10 cellular contexts compared by ENCODE assay signal in the genomic region with DNA sequence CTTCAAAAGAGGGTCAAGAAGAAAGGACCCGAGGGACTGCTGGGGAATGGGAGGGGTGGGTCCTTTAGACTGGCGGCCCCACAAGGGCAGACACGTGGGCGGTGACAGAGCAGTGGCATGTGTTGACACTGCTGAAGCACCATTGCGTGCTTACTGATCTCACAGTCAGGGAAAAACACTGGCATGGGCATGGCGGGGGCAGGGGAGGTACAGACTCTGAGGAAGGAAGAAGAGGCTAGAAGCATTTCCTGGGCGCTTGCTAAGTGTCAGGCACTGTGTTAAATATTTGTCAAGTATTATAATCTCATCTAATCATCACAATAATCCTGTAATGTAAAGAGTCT.
DNase-seq lines count a peak whose midpoint lies in the region; ATAC-seq, FAIRE-seq and TF ChIP-seq lines count a peak whose summit lies in the region.
"Had no signal": no experiment of that assay in that cellular context is flagged by ENCODE, and none has a peak within 500 bp of the region (broad histone marks: within the 10 kb centered on the region; RNA-seq: fewer than 3 reads in every experiment).

No MANE protein-coding gene starts in this region.

- 40 to 43% methylated on average over 7 of the region's 7 CpGs for whole genome bisulfite sequencing in esophagus squamous epithelium, 2 donors

- TF ChIP-seq POLR2A in H54 (IDR thresholded peaks at IDR 0.05; ENCODE audit: low read depth, low read length) = no peak
- no peak for TF ChIP-seq POLR2A in esophagus squamous epithelium (IDR thresholded peaks at IDR 0.05)

- H3K9me3 Mint-ChIP-seq in activated T-cell treated with anti-CD3 and anti-CD28 coated beads, Interleukin-2, amount 50 U/mL, for 72 hours = no peaks in the 10 kb centered on the region

- intact Hi-C loops in esophagus squamous epithelium (cut with DNase I) = no loop called here

- no peak overlapping the region for H3K27ac ChIP-seq in esophagus squamous epithelium
- H3K27ac ChIP-seq: C4-2B, VCaP had no signal

- no peaks in the 10 kb centered on the region for H3K27me3 ChIP-seq in esophagus squamous epithelium

- no peaks in the 10 kb centered on the region for H3K9me3 ChIP-seq in esophagus squamous epithelium

- no peak for TF ChIP-seq CTCF in esophagus squamous epithelium (IDR thresholded peaks at IDR 0.05)

- H3K27ac Mint-ChIP-seq in activated T-cell treated with anti-CD3 and anti-CD28 coated beads, Interleukin-2, amount 50 U/mL, for 72 hours = peak overlapping the region; percentile 94

- H3K4me1 Mint-ChIP-seq in activated T-cell treated with anti-CD3 and anti-CD28 coated beads, Interleukin-2, amount 50 U/mL, for 72 hours (ENCODE audit: low read depth) = peaks cover 80% of the 10 kb centered on the region

- peak; percentile 62 for DNase-seq in stimulated activated CD4-positive, alpha-beta T cell treated with anti-CD3 and anti-CD28 coated beads, Interleukin-15, amount 100 ng/mL, for 24 hours
- no peak for DNase-seq in stimulated activated CD4-positive, alpha-beta T cell treated with anti-CD3 and anti-CD28 coated beads, Interleukin-12 subunit alpha, Interleukin-12 subunit beta, amount 100 ng/mL, for 4 hours
- peak in 1 of 2 donors; percentile 59 for DNase-seq in activated T-cell treated with anti-CD3 and anti-CD28 coated beads, Interleukin-2, amount 50 U/mL, for 72 hours
- DNase-seq in hepatic stellate cell (ENCODE audit: low spot score) (peak; percentile 63), H54 (ENCODE audit: insufficient read length, low spot score) (no peak), esophagus squamous epithelium (lab: John Stamatoyannopoulos, UW) (no peak)

- peaks cover 0 to 18% of the 10 kb centered on the region in 2 donors for H3K36me3 Mint-ChIP-seq in activated T-cell treated with anti-CD3 and anti-CD28 coated beads, Interleukin-2, amount 50 U/mL, for 72 hours (ENCODE audit: insufficient read depth in 2 of 2)

- H3K4me3 Mint-ChIP-seq in activated T-cell treated with anti-CD3 and anti-CD28 coated beads, Interleukin-2, amount 50 U/mL, for 72 hours = peak overlapping the region; percentile 61 to 71

- no peak for FAIRE-seq in H54 (lab: Jason Lieb, UNC)

- H3K4me1 ChIP-seq in esophagus squamous epithelium = peaks cover 0 to 15% (median 5%) of the 10 kb centered on the region in 3 donors

- ATAC-seq in activated T-cell treated with anti-CD3 and anti-CD28 coated beads, Interleukin-2, amount 50 U/mL, for 72 hours (replicated peaks in 1 of 2) = peak; percentile 70 to 75
- ATAC-seq in GM18868 (IDR thresholded peaks at IDR 0.05; ENCODE audit: unreplicated experiment) (no peak), GM21723 (IDR thresholded peaks at IDR 0.05; ENCODE audit: unreplicated experiment) (no peak)

- no peak overlapping the region for H3K4me3 ChIP-seq in esophagus squamous epithelium

- H3K27me3 Mint-ChIP-seq in activated T-cell treated with anti-CD3 and anti-CD28 coated beads, Interleukin-2, amount 50 U/mL, for 72 hours (ENCODE audit: low read depth) = no peaks in the 10 kb centered on the region

- no peaks in the 10 kb centered on the region for H3K36me3 ChIP-seq in esophagus squamous epithelium

Comparison
In these comparisons a context has a peak if more than half of its experiments do, and no peak if none do; other contexts are left out.
1. DNase-seq: peak in stimulated activated CD4-positive, alpha-beta T cell treated with anti-CD3 and anti-CD28 coated beads, Interleukin-15, amount 100 ng/mL, for 24 hours (single experiment) and hepatic stellate cell (single experiment); none in stimulated activated CD4-positive, alpha-beta T cell treated with anti-CD3 and anti-CD28 coated beads, Interleukin-12 subunit alpha, Interleukin-12 subunit beta, amount 100 ng/mL, for 4 hours (single experiment), H54 (single experiment) and esophagus squamous epithelium (single experiment).
2. ATAC-seq: peak in activated T-cell treated with anti-CD3 and anti-CD28 coated beads, Interleukin-2, amount 50 U/mL, for 72 hours (2 of 2); none in GM18868 (single experiment) and GM21723 (single experiment).